ENCODE assay signal across 10 cellular contexts in the genomic region with DNA sequence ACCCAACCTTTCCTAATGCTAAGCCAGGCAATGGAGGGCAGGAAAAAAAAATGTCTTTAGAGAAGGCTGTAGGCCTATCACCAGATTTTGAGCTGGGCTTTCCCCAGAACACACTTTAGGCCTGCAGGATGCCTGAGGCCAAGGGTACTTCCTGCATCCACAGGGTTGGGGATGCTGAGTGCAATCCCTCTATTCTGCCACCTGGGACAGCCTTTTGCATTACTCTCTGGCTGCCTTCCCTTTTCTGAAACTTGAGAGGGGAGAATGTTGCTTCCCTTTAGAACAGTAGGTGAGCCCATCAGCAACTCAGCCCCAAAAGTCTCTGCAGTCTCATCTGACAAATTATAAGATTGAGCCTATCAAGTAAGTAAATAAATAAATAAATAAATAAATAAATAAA.
DNase-seq lines count a peak whose midpoint lies in the region; ATAC-seq and TF ChIP-seq lines count a peak whose summit lies in the region.
"Had no signal": no experiment of that assay in that cellular context is flagged by ENCODE, and none has a peak within 500 bp of the region (broad histone marks: within the 10 kb centered on the region; RNA-seq: fewer than 3 reads in every experiment).

No MANE protein-coding gene starts in this region.

- no TSS peak for BruUV-seq in A673 (replicated peaks; lab: Mats Ljungman, UMichigan)

- CTCF ChIA-PET in A673 (lab: Charles Lee): no interaction called here
- CTCF ChIA-PET in CD8-positive, alpha-beta T cell (lab: Charles Lee): no interaction called here

- no peak overlapping the region for H3K27ac ChIP-seq in A673 (ENCODE audit: low read depth, low read length, poor library complexity, severe bottlenecking)
- no peak overlapping the region for H3K27ac ChIP-seq in endodermal cell (ENCODE audit: low read depth, low read length)
- H3K27ac ChIP-seq in aorta (ENCODE audit: low read depth in 1 of 2, low read length in 2 of 2): no peak overlapping the region
- no peak overlapping the region for H3K27ac ChIP-seq in CD8-positive, alpha-beta T cell (ENCODE audit: low read depth, low read length)
- H3K27ac ChIP-seq in prostate gland: no peak overlapping the region
- H3K27ac ChIP-seq: SK-N-MC had no signal

- no peaks in the 10 kb centered on the region for H3K36me3 Mint-ChIP-seq in endodermal cell (ENCODE audit: low read depth)
- H3K36me3 Mint-ChIP-seq in activated T-helper 1 cell treated with anti-CD3 and anti-CD28 coated beads, Interleukin-12 subunit alpha, Interleukin-12 subunit beta, Interleukin-2, Interleukin-4 antibody, amounts not matched to agents 30 ng/mL and 10 ng/mL and 1 ng/mL, durations not matched to agents 14 hours and 24 hours and 36 hours (ENCODE audit: low read depth): no peaks in the 10 kb centered on the region
- no peaks in the 10 kb centered on the region for H3K36me3 Mint-ChIP-seq in CD8-positive, alpha-beta T cell

- no peak for TF ChIP-seq CTCF in A673 (conservative IDR thresholded peaks at IDR 0.05; ENCODE audit: low read depth, low read length)
- peak; percentile 73 for TF ChIP-seq CTCF in endodermal cell (conservative IDR thresholded peaks at IDR 0.05)
- no peak for TF ChIP-seq CTCF in CD8-positive, alpha-beta T cell (IDR thresholded peaks at IDR 0.05)
- TF ChIP-seq CTCF in prostate gland (IDR thresholded peaks at IDR 0.05): no peak

- H3K9me3 ChIP-seq in A673 (ENCODE audit: low read depth, low read length, poor library complexity, severe bottlenecking) (no peaks in the 10 kb centered on the region), endodermal cell (ENCODE audit: control insufficient read depth, low read length) (no peaks in the 10 kb centered on the region), aorta (ENCODE audit: control insufficient read depth, low read length) (no peaks in the 10 kb centered on the region), prostate gland (no peaks in the 10 kb centered on the region)
- H3K9me3 ChIP-seq in CD8-positive, alpha-beta T cell (ENCODE audit: low read length): no peaks in the 10 kb centered on the region
- H3K9me3 ChIP-seq: heart right ventricle had no signal

- H3K9ac ChIP-seq in endodermal cell (ENCODE audit: extremely low read depth, low read length, poor library complexity, severe bottlenecking): no peak overlapping the region

- no peak for TF ChIP-seq POLR2A in prostate gland (IDR thresholded peaks at IDR 0.05)

- H3K36me3 ChIP-seq in A673 (ENCODE audit: insufficient read depth, low read length, poor library complexity, severe bottlenecking) (no peaks in the 10 kb centered on the region), endodermal cell (ENCODE audit: control insufficient read depth, insufficient read depth, low read length) (no peaks in the 10 kb centered on the region), aorta (ENCODE audit: control insufficient read depth in 1 of 2, insufficient read depth in 2 of 2, low read length in 1 of 2) (no peaks in the 10 kb centered on the region), prostate gland (no peaks in the 10 kb centered on the region)
- H3K36me3 ChIP-seq in CD8-positive, alpha-beta T cell (ENCODE audit: insufficient read depth, low read length): no peaks in the 10 kb centered on the region
- H3K36me3 ChIP-seq: heart right ventricle had no signal

- no peak overlapping the region for H3K27ac Mint-ChIP-seq in endodermal cell
- no peak overlapping the region for H3K27ac Mint-ChIP-seq in activated T-helper 1 cell treated with anti-CD3 and anti-CD28 coated beads, Interleukin-12 subunit alpha, Interleukin-12 subunit beta, Interleukin-2, Interleukin-4 antibody, amounts not matched to agents 30 ng/mL and 10 ng/mL and 1 ng/mL, durations not matched to agents 14 hours and 24 hours and 36 hours
- H3K27ac Mint-ChIP-seq in CD8-positive, alpha-beta T cell: no peak overlapping the region

- H3K4me1 Mint-ChIP-seq in endodermal cell: peaks cover under 1% of the 10 kb centered on the region
- H3K4me1 Mint-ChIP-seq in activated T-helper 1 cell treated with anti-CD3 and anti-CD28 coated beads, Interleukin-12 subunit alpha, Interleukin-12 subunit beta, Interleukin-2, Interleukin-4 antibody, amounts not matched to agents 30 ng/mL and 10 ng/mL and 1 ng/mL, durations not matched to agents 14 hours and 24 hours and 36 hours (ENCODE audit: low read depth): no peaks in the 10 kb centered on the region
- H3K4me1 Mint-ChIP-seq in CD8-positive, alpha-beta T cell (ENCODE audit: low read depth): no peaks in the 10 kb centered on the region

- H3K27me3 ChIP-seq in A673 (replicated peaks; ENCODE audit: insufficient read depth, low read depth, low read length, poor library complexity): peaks cover 6% of the 10 kb centered on the region
- no peaks in the 10 kb centered on the region for H3K27me3 ChIP-seq in endodermal cell (ENCODE audit: control insufficient read depth, insufficient read depth, low read length, poor library complexity, severe bottlenecking)
- no peaks in the 10 kb centered on the region for H3K27me3 ChIP-seq in aorta (ENCODE audit: control insufficient read depth in 1 of 2, insufficient read depth in 2 of 2, low read length in 1 of 2)
- H3K27me3 ChIP-seq in CD8-positive, alpha-beta T cell (ENCODE audit: insufficient read depth, low read length): no peaks in the 10 kb centered on the region
- H3K27me3 ChIP-seq in prostate gland (replicated peaks; ENCODE audit: insufficient read depth): no peaks in the 10 kb centered on the region
- H3K27me3 ChIP-seq: heart right ventricle had no signal

- no peak for ATAC-seq in aorta (ENCODE audit: low FRiP score)
- no peak for ATAC-seq in CD8-positive, alpha-beta T cell

- DNase-seq in A673 (ENCODE audit: low spot score) (peak; percentile 9), Daoy (ENCODE audit: low read depth) (peak; percentile 16), NCI-H1694 treated with DMSO at 0.1 percent for 48 hours (lab: John Stamatoyannopoulos, UW) (peak; percentile 21), endodermal cell (peak; percentile 84), aorta (no peak), prostate gland (ENCODE audit: low spot score) (no peak)
- no peak for DNase-seq in activated T-helper 1 cell treated with anti-CD3 and anti-CD28 coated beads, Interleukin-12 subunit alpha, Interleukin-12 subunit beta, Interleukin-2, Interleukin-4 antibody, amounts not matched to agents 30 ng/mL and 10 ng/mL and 1 ng/mL, durations not matched to agents 14 hours and 24 hours and 36 hours (ENCODE audit: low spot score)
- DNase-seq in CD8-positive, alpha-beta T cell: no peak
- DNase-seq: heart right ventricle had no signal

- H3K4me3 ChIP-seq in A673 (ENCODE audit: low read depth, low read length, poor library complexity, severe bottlenecking) (no peak overlapping the region), endodermal cell (ENCODE audit: low read length) (no peak overlapping the region), aorta (ENCODE audit: low read length in 2 of 2) (no peak overlapping the region), prostate gland (no peak overlapping the region)
- no peak overlapping the region for H3K4me3 ChIP-seq in CD8-positive, alpha-beta T cell (ENCODE audit: low read depth, low read length)
- H3K4me3 ChIP-seq: heart right ventricle, SK-N-MC had no signal

- POLR2A ChIA-PET in A673 (lab: Charles Lee; ENCODE audit: low non-redundant PET): no interaction called here
- POLR2A ChIA-PET in CD8-positive, alpha-beta T cell (lab: Charles Lee): no interaction called here

- H3K27me3 Mint-ChIP-seq in endodermal cell (ENCODE audit: insufficient read depth): no peaks in the 10 kb centered on the region
- no peaks in the 10 kb centered on the region for H3K27me3 Mint-ChIP-seq in activated T-helper 1 cell treated with anti-CD3 and anti-CD28 coated beads, Interleukin-12 subunit alpha, Interleukin-12 subunit beta, Interleukin-2, Interleukin-4 antibody, amounts not matched to agents 30 ng/mL and 10 ng/mL and 1 ng/mL, durations not matched to agents 14 hours and 24 hours and 36 hours (ENCODE audit: insufficient read depth)
- no peaks in the 10 kb centered on the region for H3K27me3 Mint-ChIP-seq in CD8-positive, alpha-beta T cell (ENCODE audit: low read depth)

- no peaks in the 10 kb centered on the region for H3K9me3 Mint-ChIP-seq in endodermal cell
- H3K9me3 Mint-ChIP-seq in activated T-helper 1 cell treated with anti-CD3 and anti-CD28 coated beads, Interleukin-12 subunit alpha, Interleukin-12 subunit beta, Interleukin-2, Interleukin-4 antibody, amounts not matched to agents 30 ng/mL and 10 ng/mL and 1 ng/mL, durations not matched to agents 14 hours and 24 hours and 36 hours: no peaks in the 10 kb centered on the region
- no peaks in the 10 kb centered on the region for H3K9me3 Mint-ChIP-seq in CD8-positive, alpha-beta T cell

- no peaks in the 10 kb centered on the region for H3K4me1 ChIP-seq in A673 (ENCODE audit: insufficient read depth, low read length, poor library complexity, severe bottlenecking)
- no peaks in the 10 kb centered on the region for H3K4me1 ChIP-seq in endodermal cell (ENCODE audit: control insufficient read depth, insufficient read depth, low read length)
- H3K4me1 ChIP-seq in aorta (ENCODE audit: control insufficient read depth in 1 of 2, insufficient read depth in 2 of 2, low read length in 2 of 2): no peaks in the 10 kb centered on the region
- no peaks in the 10 kb centered on the region for H3K4me1 ChIP-seq in CD8-positive, alpha-beta T cell (ENCODE audit: insufficient read depth, low read length)
- H3K4me1 ChIP-seq in prostate gland (replicated peaks): no peaks in the 10 kb centered on the region

- no peak overlapping the region for H3K4me3 Mint-ChIP-seq in endodermal cell
- H3K4me3 Mint-ChIP-seq in activated T-helper 1 cell treated with anti-CD3 and anti-CD28 coated beads, Interleukin-12 subunit alpha, Interleukin-12 subunit beta, Interleukin-2, Interleukin-4 antibody, amounts not matched to agents 30 ng/mL and 10 ng/mL and 1 ng/mL, durations not matched to agents 14 hours and 24 hours and 36 hours: no peak overlapping the region
- no peak overlapping the region for H3K4me3 Mint-ChIP-seq in CD8-positive, alpha-beta T cell

- intact Hi-C loops in A673 (cut with micrococcal nuclease; ENCODE audit: unreplicated experiment): no loop called here
- intact Hi-C loops in activated T-helper 1 cell treated with anti-CD3 and anti-CD28 coated beads, Interleukin-12 subunit alpha, Interleukin-12 subunit beta, Interleukin-2, Interleukin-4 antibody, amounts not matched to agents 30 ng/mL and 10 ng/mL and 1 ng/mL, durations not matched to agents 14 hours and 24 hours and 36 hours (cut with micrococcal nuclease): no loop called here
- intact Hi-C loops in aorta (cut with DNase I): no loop called here
- intact Hi-C loops in CD8-positive, alpha-beta T cell (cut with DNase I, micrococcal nuclease): no loop called here
- intact Hi-C loops in prostate gland (cut with DNase I): no loop called here

Comparison
In these comparisons a context has a peak if more than half of its experiments do, and no peak if none do; other contexts are left out.
1. DNase-seq: peak in A673 (single experiment), Daoy (single experiment), NCI-H1694 treated with DMSO at 0.1 percent for 48 hours (single experiment) and endodermal cell (single experiment); none in activated T-helper 1 cell treated with anti-CD3 and anti-CD28 coated beads, Interleukin-12 subunit alpha, Interleukin-12 subunit beta, Interleukin-2, Interleukin-4 antibody, amounts not matched to agents 30 ng/mL and 10 ng/mL and 1 ng/mL, durations not matched to agents 14 hours and 24 hours and 36 hours (single experiment), aorta (0 of 2), CD8-positive, alpha-beta T cell (0 of 7) and prostate gland (single experiment).